In the genomic region with DNA sequence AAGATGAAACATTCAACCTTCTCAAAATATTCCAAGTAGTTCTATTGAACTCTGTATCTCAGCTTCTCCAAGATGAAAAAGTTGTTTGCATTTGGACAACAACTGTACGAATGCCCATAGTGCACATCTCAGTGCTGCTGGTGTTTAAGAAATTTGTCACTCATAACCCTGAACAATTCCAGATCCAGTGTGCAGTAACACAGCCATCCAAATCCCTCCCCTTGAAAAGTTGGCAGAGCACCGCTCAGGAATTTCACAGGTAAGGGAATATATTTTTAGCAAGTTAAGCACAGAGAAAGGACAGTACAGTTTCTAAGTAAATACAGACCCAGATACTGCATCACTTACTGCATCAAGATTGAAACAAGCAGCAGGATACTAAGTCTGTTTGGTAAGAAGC, we compare ENCODE assay signal across 20 cellular contexts.
"Had no signal": no experiment of that assay in that cellular context is flagged by ENCODE, and none has a peak within 500 bp of the region (broad histone marks: within the 10 kb centered on the region; RNA-seq: fewer than 3 reads in every experiment).

No MANE protein-coding gene starts in this region.

- DNase-seq: activated CD4-positive, alpha-beta memory T cell treated with anti-CD3 and anti-CD28 coated beads, Interleukin-2, amount 10 ng/mL, durations not matched to agents 7 days and 5 days; activated effector memory CD4-positive, alpha-beta T cell treated with Interleukin-2 at 50 U/mL for 16 hours; activated T-cell treated with anti-CD3 and anti-CD28 coated beads, Interleukin-2, amount 50 U/mL, for 48 hours; amygdala; erythroblast; foreskin melanocyte; glutamatergic neuron; hippocampal formation; left lung; mammary epithelial cell; midbrain; sigmoid colon; stimulated activated CD4-positive, alpha-beta T cell treated with anti-CD3 and anti-CD28 coated beads, Interleukin-4, amount 100 ng/mL, for 24 hours; SW 1271; WERI-Rb-1 had no signal

- H3K4me3 ChIP-seq: coronary artery, left lung, sigmoid colon, thoracic aorta had no signal

- H3K4me3 Mint-ChIP-seq: activated CD4-positive, alpha-beta memory T cell treated with anti-CD3 and anti-CD28 coated beads, Interleukin-2, amount 10 ng/mL, durations not matched to agents 7 days and 5 days; activated naive CD4-positive, alpha-beta T cell treated with anti-CD3 and anti-CD28 coated beads, Interleukin-2, amount 50 U/mL, for 24 hours; neural crest cell; stimulated activated effector memory CD8-positive, alpha-beta T cell treated with anti-CD3 and anti-CD28 coated beads, Interleukin-12 subunit alpha, Interleukin-12 subunit beta, amount 100 ng/mL, for 72 hours had no signal

- H3K9me3 ChIP-seq: left lung, sigmoid colon, thoracic aorta had no signal

- H3K27ac Mint-ChIP-seq: activated CD4-positive, alpha-beta memory T cell treated with anti-CD3 and anti-CD28 coated beads, Interleukin-2, amount 10 ng/mL, durations not matched to agents 7 days and 5 days; activated naive CD4-positive, alpha-beta T cell treated with anti-CD3 and anti-CD28 coated beads, Interleukin-2, amount 50 U/mL, for 24 hours; stimulated activated effector memory CD8-positive, alpha-beta T cell treated with anti-CD3 and anti-CD28 coated beads, Interleukin-12 subunit alpha, Interleukin-12 subunit beta, amount 100 ng/mL, for 72 hours had no signal

- H3K27ac ChIP-seq: coronary artery, left lung, sigmoid colon, thoracic aorta, WERI-Rb-1 had no signal

- H3K4me1 ChIP-seq: left lung had no signal

- H3K9me3 Mint-ChIP-seq: activated CD4-positive, alpha-beta memory T cell treated with anti-CD3 and anti-CD28 coated beads, Interleukin-2, amount 10 ng/mL, durations not matched to agents 7 days and 5 days; activated naive CD4-positive, alpha-beta T cell treated with anti-CD3 and anti-CD28 coated beads, Interleukin-2, amount 50 U/mL, for 24 hours; neural crest cell; stimulated activated effector memory CD8-positive, alpha-beta T cell treated with anti-CD3 and anti-CD28 coated beads, Interleukin-12 subunit alpha, Interleukin-12 subunit beta, amount 100 ng/mL, for 72 hours had no signal

- ATAC-seq: left lung; stimulated activated effector memory CD8-positive, alpha-beta T cell treated with anti-CD3 and anti-CD28 coated beads, Interleukin-12 subunit alpha, Interleukin-12 subunit beta, amount 100 ng/mL, for 72 hours had no signal

- H3K27me3 Mint-ChIP-seq: activated CD4-positive, alpha-beta memory T cell treated with anti-CD3 and anti-CD28 coated beads, Interleukin-2, amount 10 ng/mL, durations not matched to agents 7 days and 5 days; activated naive CD4-positive, alpha-beta T cell treated with anti-CD3 and anti-CD28 coated beads, Interleukin-2, amount 50 U/mL, for 24 hours had no signal

- H3K36me3 ChIP-seq: sigmoid colon, WERI-Rb-1 had no signal

- H3K27me3 ChIP-seq: left lung, sigmoid colon had no signal
